20 cellular contexts compared by ENCODE assay signal in genomic region chr6:168938546-168938945, GRCh38.
"Had no signal": no experiment of that assay in that cellular context is flagged by ENCODE, and none has a peak within 500 bp of the region (broad histone marks: within the 10 kb centered on the region; RNA-seq: fewer than 3 reads in every experiment).

No MANE protein-coding gene starts in this region.

- DNase-seq: effector memory CD4-positive, alpha-beta T cell; foreskin fibroblast; glutamatergic neuron; immature natural killer cell; left ventricle myocardium inferior; lower lobe of right lung; naive B cell; nephron progenitor cell; right cardiac atrium; stimulated activated CD4-positive, alpha-beta T cell treated with anti-CD3 and anti-CD28 coated beads, Interleukin-4, amount 100 ng/mL, for 1 hour; stimulated activated CD8-positive, alpha-beta memory T cell treated with anti-CD3 and anti-CD28 coated beads, Interleukin-4, amount 100 ng/mL, for 48 hours; stimulated activated naive CD8-positive, alpha-beta T cell treated with anti-CD3 and anti-CD28 coated beads, Interleukin-15, Interleukin-2, amounts not matched to agents 100 U/mL and 50 U/mL, for 24 hours; tibial artery; upper lobe of right lung had no signal

- H3K36me3 ChIP-seq: gastroesophageal sphincter, left ventricle myocardium inferior, lower lobe of right lung, suprapubic skin, tibial artery, upper lobe of right lung had no signal

- H3K4me3 Mint-ChIP-seq: immature natural killer cell; memory B cell; mesothelial cell of epicardium; naive B cell; nephron progenitor cell; stimulated activated effector memory CD8-positive, alpha-beta T cell treated with anti-CD3 and anti-CD28 coated beads, Interleukin-12 subunit alpha, Interleukin-12 subunit beta, amount 100 ng/mL, for 72 hours had no signal

- H3K4me1 ChIP-seq: left ventricle myocardium inferior, lower lobe of right lung, upper lobe of right lung had no signal

- H3K4me3 ChIP-seq: gastroesophageal sphincter, left ventricle myocardium inferior, lower lobe of right lung, suprapubic skin, tibial artery, upper lobe of right lung had no signal

- H3K27ac ChIP-seq: gastroesophageal sphincter, left ventricle myocardium inferior, lower lobe of right lung, suprapubic skin, tibial artery, upper lobe of right lung had no signal

- H3K9me3 ChIP-seq: gastroesophageal sphincter, left ventricle myocardium inferior, lower lobe of right lung, suprapubic skin, tibial artery, upper lobe of right lung had no signal

- H3K9me3 Mint-ChIP-seq: immature natural killer cell; memory B cell; naive B cell; stimulated activated effector memory CD8-positive, alpha-beta T cell treated with anti-CD3 and anti-CD28 coated beads, Interleukin-12 subunit alpha, Interleukin-12 subunit beta, amount 100 ng/mL, for 72 hours had no signal

- H3K27ac Mint-ChIP-seq: immature natural killer cell; memory B cell; mesothelial cell of epicardium; naive B cell; stimulated activated effector memory CD8-positive, alpha-beta T cell treated with anti-CD3 and anti-CD28 coated beads, Interleukin-12 subunit alpha, Interleukin-12 subunit beta, amount 100 ng/mL, for 72 hours had no signal

- H3K4me1 Mint-ChIP-seq: immature natural killer cell; memory B cell; mesothelial cell of epicardium; naive B cell; stimulated activated effector memory CD8-positive, alpha-beta T cell treated with anti-CD3 and anti-CD28 coated beads, Interleukin-12 subunit alpha, Interleukin-12 subunit beta, amount 100 ng/mL, for 72 hours had no signal

- H3K27me3 ChIP-seq: gastroesophageal sphincter, suprapubic skin, upper lobe of right lung had no signal

- H3K36me3 Mint-ChIP-seq: immature natural killer cell; memory B cell; mesothelial cell of epicardium; naive B cell; stimulated activated effector memory CD8-positive, alpha-beta T cell treated with anti-CD3 and anti-CD28 coated beads, Interleukin-12 subunit alpha, Interleukin-12 subunit beta, amount 100 ng/mL, for 72 hours had no signal

- ATAC-seq: esophagus mucosa; gastroesophageal sphincter; lower lobe of right lung; right cardiac atrium; stimulated activated effector memory CD8-positive, alpha-beta T cell treated with anti-CD3 and anti-CD28 coated beads, Interleukin-12 subunit alpha, Interleukin-12 subunit beta, amount 100 ng/mL, for 72 hours; stimulated activated naive CD8-positive, alpha-beta T cell treated with anti-CD3 and anti-CD28 coated beads, Interleukin-15, Interleukin-2, amounts not matched to agents 100 U/mL and 50 U/mL, for 24 hours; upper lobe of right lung had no signal
